Comparison of ENCODE assay signal across 12 cellular contexts in the genomic region with DNA sequence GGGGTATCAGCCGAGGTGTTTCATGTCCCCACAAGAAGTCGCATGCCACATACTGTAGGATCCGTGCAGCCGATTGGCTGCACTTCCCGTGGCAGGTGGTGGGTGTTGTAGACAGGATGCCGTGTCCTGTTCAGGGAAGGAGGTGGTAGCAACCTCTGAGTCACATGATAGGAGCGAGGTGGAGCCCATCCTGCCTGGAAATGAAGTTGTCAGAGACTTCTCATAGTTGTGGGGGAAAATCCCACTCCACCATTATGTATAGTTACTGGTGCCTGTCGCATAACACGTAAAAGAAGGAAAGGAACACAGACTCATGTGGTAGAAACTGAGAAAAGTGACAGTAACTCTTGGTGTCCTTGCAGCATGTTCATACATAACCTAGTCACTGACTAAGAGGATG.
DNase-seq lines count a peak whose midpoint lies in the region; ATAC-seq, FAIRE-seq and TF ChIP-seq lines count a peak whose summit lies in the region.
"Had no signal": no experiment of that assay in that cellular context is flagged by ENCODE, and none has a peak within 500 bp of the region (broad histone marks: within the 10 kb centered on the region; RNA-seq: fewer than 3 reads in every experiment).

No MANE protein-coding gene starts in this region.

- H3K36me3 Mint-ChIP-seq in activated naive CD4-positive, alpha-beta T cell treated with anti-CD3 and anti-CD28 coated beads for 36 hours (ENCODE audit: low read depth), result peaks cover 23% of the 10 kb centered on the region

- peaks cover 24% of the 10 kb centered on the region for H3K9me3 Mint-ChIP-seq in activated naive CD4-positive, alpha-beta T cell treated with anti-CD3 and anti-CD28 coated beads for 36 hours

- H3K4me1 ChIP-seq in small intestine (ENCODE audit: control insufficient read depth in 2 of 2, insufficient read depth in 1 of 2, low read depth in 1 of 2, low read length in 1 of 2), result no peaks in the 10 kb centered on the region
- H3K4me1 ChIP-seq: tibial artery had no signal

- H3K27ac Mint-ChIP-seq in activated naive CD4-positive, alpha-beta T cell treated with anti-CD3 and anti-CD28 coated beads for 36 hours, result peak overlapping the region; percentile 87
- H3K27ac Mint-ChIP-seq: dendritic cell treated with granulocyte-macrophage colony-stimulating factor and Interleukin-4, amounts not matched to agents 40 ng/mL and 50 ng/mL, for 4 days had no signal

- CTCF ChIA-PET in activated naive CD4-positive, alpha-beta T cell treated with anti-CD3 and anti-CD28 coated beads for 36 hours (lab: Charles Lee), result interaction anchor here (0.6 to 2.0 kb wide), 5 partner anchors 17 to 541 kb away, joined by 3 to 10 read pairs (median 3); no protein-coding TSS in a partner anchor

- H3K9me3 ChIP-seq in small intestine (ENCODE audit: control insufficient read depth, low read depth) (no peaks in the 10 kb centered on the region), WERI-Rb-1 (ENCODE audit: severe bottlenecking) (peaks cover 4% of the 10 kb centered on the region)

- peaks cover 2% of the 10 kb centered on the region for H3K27me3 Mint-ChIP-seq in activated naive CD4-positive, alpha-beta T cell treated with anti-CD3 and anti-CD28 coated beads for 36 hours (ENCODE audit: low read depth)
- H3K27me3 Mint-ChIP-seq: dendritic cell treated with granulocyte-macrophage colony-stimulating factor and Interleukin-4, amounts not matched to agents 40 ng/mL and 50 ng/mL, for 4 days had no signal

- WGBS in small intestine, 3 donors, result 75 to 84% (median 76%) methylated on average over 9 of the region's 9 CpGs

- H3K4me1 Mint-ChIP-seq in activated naive CD4-positive, alpha-beta T cell treated with anti-CD3 and anti-CD28 coated beads for 36 hours (ENCODE audit: low read depth), result peaks cover 33% of the 10 kb centered on the region

- H3K36me3 ChIP-seq in small intestine (ENCODE audit: control insufficient read depth in 2 of 2, insufficient read depth in 2 of 2, low read length in 2 of 2) (no peaks in the 10 kb centered on the region), WERI-Rb-1 (no peaks in the 10 kb centered on the region)

- TF ChIP-seq CTCF in WERI-Rb-1 (IDR thresholded peaks at IDR 0.05; ENCODE audit: low read depth, low read length), result no peak

- intact Hi-C loops in activated naive CD4-positive, alpha-beta T cell treated with anti-CD3 and anti-CD28 coated beads for 36 hours (cut with micrococcal nuclease), result loop anchor here (1.0 to 5.0 kb wide), 11 partner anchors 16 to 593 kb away; no protein-coding TSS in a partner anchor

- H3K4me3 ChIP-seq in small intestine (ENCODE audit: low read depth in 1 of 2, low read length in 2 of 2), result no peak overlapping the region
- no peak overlapping the region for H3K4me3 ChIP-seq in WERI-Rb-1 (ENCODE audit: low read depth, low read length)
- H3K4me3 ChIP-seq: tibial artery had no signal

- H3K4me3 Mint-ChIP-seq in activated naive CD4-positive, alpha-beta T cell treated with anti-CD3 and anti-CD28 coated beads for 36 hours, result no peak overlapping the region
- H3K4me3 Mint-ChIP-seq: dendritic cell treated with granulocyte-macrophage colony-stimulating factor and Interleukin-4, amounts not matched to agents 40 ng/mL and 50 ng/mL, for 4 days had no signal

- peak; percentile 37 to 45 for DNase-seq in activated CD4-positive, alpha-beta T cell treated with anti-CD3 and anti-CD28 coated beads for 24 hours (ENCODE audit: low read depth in 2 of 2)
- DNase-seq in activated CD4-positive, alpha-beta T cell treated with anti-CD3 and anti-CD28 coated beads for 1 hour, result no peak
- DNase-seq in activated naive CD4-positive, alpha-beta T cell treated with anti-CD3 and anti-CD28 coated beads for 36 hours, result peak; percentile 87
- peak; percentile 65 for DNase-seq in stimulated activated CD8-positive, alpha-beta memory T cell treated with anti-CD3 and anti-CD28 coated beads, Interleukin-4, amount 100 ng/mL, for 48 hours
- DNase-seq in NCI-H1092 treated with DMSO at 0.1 percent for 48 hours (lab: John Stamatoyannopoulos, UW), result no peak
- no peak for DNase-seq in small intestine
- DNase-seq in WERI-Rb-1, result no peak
- DNase-seq: NCI-H446, posterior cingulate gyrus, tibial artery had no signal

- peaks cover 0 to 3% of the 10 kb centered on the region in 2 donors for H3K27me3 ChIP-seq in small intestine (ENCODE audit: control insufficient read depth in 2 of 2, insufficient read depth in 2 of 2, low read length in 2 of 2)
- H3K27me3 ChIP-seq in WERI-Rb-1 (ENCODE audit: insufficient read depth, low read depth, severe bottlenecking), result peaks cover under 1% of the 10 kb centered on the region
- H3K27me3 ChIP-seq: tibial artery had no signal

- FAIRE-seq in small intestine (lab: Jason Lieb, UNC), result no peak

- H3K27ac ChIP-seq in small intestine (ENCODE audit: low read depth in 1 of 2, low read length in 1 of 2) (no peak overlapping the region), WERI-Rb-1 (no peak overlapping the region)
- H3K27ac ChIP-seq: tibial artery had no signal

- peak; percentile 90 for ATAC-seq in HG02884 (IDR thresholded peaks at IDR 0.05; ENCODE audit: unreplicated experiment)

Comparison
In these comparisons a context has a peak if more than half of its experiments do, and no peak if none do; other contexts are left out.
1. DNase-seq: peak in activated CD4-positive, alpha-beta T cell treated with anti-CD3 and anti-CD28 coated beads for 24 hours (2 of 2), activated naive CD4-positive, alpha-beta T cell treated with anti-CD3 and anti-CD28 coated beads for 36 hours (single experiment) and stimulated activated CD8-positive, alpha-beta memory T cell treated with anti-CD3 and anti-CD28 coated beads, Interleukin-4, amount 100 ng/mL, for 48 hours (single experiment); none in activated CD4-positive, alpha-beta T cell treated with anti-CD3 and anti-CD28 coated beads for 1 hour (single experiment), NCI-H1092 treated with DMSO at 0.1 percent for 48 hours (single experiment), small intestine (single experiment) and WERI-Rb-1 (single experiment).